22 cellular contexts compared by ENCODE assay signal in the genomic region with DNA sequence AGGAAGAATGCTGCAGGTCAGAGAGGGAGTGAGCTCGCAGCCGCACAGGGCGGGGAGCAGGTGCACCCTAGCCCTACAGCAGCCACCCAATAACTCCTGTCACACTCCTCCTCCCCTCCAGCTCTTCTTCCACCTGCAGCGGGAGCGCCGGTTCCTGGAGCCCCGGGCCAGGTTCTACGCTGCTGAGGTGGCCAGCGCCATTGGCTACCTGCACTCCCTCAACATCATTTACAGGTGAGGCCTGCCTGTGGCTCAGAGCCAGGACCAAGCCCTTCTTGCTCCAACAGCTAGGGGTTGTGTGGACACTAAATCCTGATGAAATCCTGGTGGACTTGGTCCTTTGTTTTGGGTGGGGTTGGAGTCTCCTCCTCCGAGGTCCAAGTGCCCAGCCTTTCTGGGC. TPM values are rescaled to one million over a fixed set of nuclear protein-coding genes. Genes with fewer than 3 reads are reported as not detected.
DNase-seq lines count a peak whose midpoint lies in the region; ATAC-seq lines count a peak whose summit lies in the region.
"Had no signal": no experiment of that assay in that cellular context is flagged by ENCODE, and none has a peak within 500 bp of the region (broad histone marks: within the 10 kb centered on the region; RNA-seq: fewer than 3 reads in every experiment).

No MANE protein-coding gene starts in this region.

- H3K4me2 ChIP-seq in neuronal stem cell (ENCODE audit: insufficient read depth, low read length, poor library complexity, severe bottlenecking): no peak overlapping the region

- H3K36me3 ChIP-seq in neuronal stem cell (replicated peaks in 1 of 2; ENCODE audit: control insufficient read depth in 2 of 2, insufficient read depth in 2 of 2, low read length in 2 of 2): no peaks in the 10 kb centered on the region
- H3K36me3 ChIP-seq: BE2C had no signal

- H3K4me1 ChIP-seq in neuronal stem cell (ENCODE audit: control insufficient read depth in 2 of 2, insufficient read depth in 1 of 2, low read depth in 1 of 2, low read length in 2 of 2): no peaks in the 10 kb centered on the region
- H3K4me1 ChIP-seq: BE2C had no signal

- H3K4me3 Mint-ChIP-seq in stimulated activated naive B cell treated with anti-CD40 and anti-IgM and Interleukin-4, amounts not matched to agents 10 μg/mL and 1 μg/mL and 100 μg/mL, for 72 hours: no peak overlapping the region
- H3K4me3 Mint-ChIP-seq: CD4-positive, CD25-positive, alpha-beta regulatory T cell; CD8-positive, alpha-beta memory T cell; HFFc6 had no signal

- H3K9me3 ChIP-seq in neuronal stem cell (replicated peaks in 1 of 2; ENCODE audit: control insufficient read depth in 2 of 2, insufficient read depth in 1 of 2, low read depth in 1 of 2, low read length in 2 of 2): no peaks in the 10 kb centered on the region
- H3K9me3 ChIP-seq: BE2C had no signal

- no peak overlapping the region for H2BK12ac ChIP-seq in neuronal stem cell (ENCODE audit: low read length)

- H3K27me3 Mint-ChIP-seq in stimulated activated naive B cell treated with anti-CD40 and anti-IgM and Interleukin-4, amounts not matched to agents 10 μg/mL and 1 μg/mL and 100 μg/mL, for 72 hours: no peaks in the 10 kb centered on the region
- H3K27me3 Mint-ChIP-seq: CD4-positive, CD25-positive, alpha-beta regulatory T cell had no signal

- H3K9me3 Mint-ChIP-seq in stimulated activated naive B cell treated with anti-CD40 and anti-IgM and Interleukin-4, amounts not matched to agents 10 μg/mL and 1 μg/mL and 100 μg/mL, for 72 hours: no peaks in the 10 kb centered on the region
- H3K9me3 Mint-ChIP-seq: CD4-positive, CD25-positive, alpha-beta regulatory T cell; CD8-positive, alpha-beta memory T cell; HFFc6 had no signal

- DNase-seq in iPS-NIHi11 (ENCODE audit: low spot score) (peak; percentile 5), left lobe of liver (ENCODE audit: low spot score) (peak; percentile 62), neuronal stem cell (ENCODE audit: low spot score) (no peak), NCI-H446 (lab: John Stamatoyannopoulos, UW) (no peak)
- DNase-seq in stimulated activated naive B cell treated with anti-CD40 and anti-IgM and Interleukin-4, amounts not matched to agents 10 μg/mL and 1 μg/mL and 100 μg/mL, for 72 hours: no peak
- no peak for DNase-seq in activated CD8-positive, alpha-beta memory T cell treated with anti-CD3 and anti-CD28 coated beads, Interleukin-2, amount 50 U/mL, for 48 hours
- DNase-seq: ACHN; BE2C; C1 segment of cervical spinal cord; CD4-positive, CD25-positive, alpha-beta regulatory T cell; CD8-positive, alpha-beta memory T cell; COR-L47; DMS 273 treated with DMSO at 0.1 percent for 48 hours; DMS53; DND-41; EL; GOT3; HFFc6 had no signal

- no peak overlapping the region for H3K4me3 ChIP-seq in neuronal stem cell (ENCODE audit: low read length in 2 of 2)
- H3K4me3 ChIP-seq: GM12878 had no signal

- no peak overlapping the region for H2AFZ ChIP-seq in neuronal stem cell (ENCODE audit: low read length)

- H3K23ac ChIP-seq in neuronal stem cell (ENCODE audit: low read depth, low read length, poor library complexity): peak overlapping the region; percentile 61

- no peak overlapping the region for H3K4ac ChIP-seq in neuronal stem cell (ENCODE audit: low read length)

- no peak overlapping the region for H3K9ac ChIP-seq in neuronal stem cell (ENCODE audit: low read depth, low read length, poor library complexity)

- no peaks in the 10 kb centered on the region for H3K4me1 Mint-ChIP-seq in stimulated activated naive B cell treated with anti-CD40 and anti-IgM and Interleukin-4, amounts not matched to agents 10 μg/mL and 1 μg/mL and 100 μg/mL, for 72 hours
- H3K4me1 Mint-ChIP-seq: CD4-positive, CD25-positive, alpha-beta regulatory T cell; CD8-positive, alpha-beta memory T cell had no signal

- H3K27ac ChIP-seq in neuronal stem cell (replicated peaks; ENCODE audit: low read length): no peak overlapping the region

- no peak overlapping the region for H4K91ac ChIP-seq in neuronal stem cell (ENCODE audit: low read depth, low read length, poor library complexity)

- no peak overlapping the region for H3K18ac ChIP-seq in neuronal stem cell (ENCODE audit: low read length)

- peak; percentile 60 for ATAC-seq in left lobe of liver
- ATAC-seq in stimulated activated naive B cell treated with anti-CD40 and anti-IgM and Interleukin-4, amounts not matched to agents 10 μg/mL and 1 μg/mL and 100 μg/mL, for 72 hours (replicated peaks): no peak
- ATAC-seq in HG03571 (IDR thresholded peaks at IDR 0.05; ENCODE audit: unreplicated experiment): no peak
- ATAC-seq: GM12878, HCT116 had no signal

- no peak overlapping the region for H2BK5ac ChIP-seq in neuronal stem cell (ENCODE audit: low read length)

- no peaks in the 10 kb centered on the region for H3K36me3 Mint-ChIP-seq in stimulated activated naive B cell treated with anti-CD40 and anti-IgM and Interleukin-4, amounts not matched to agents 10 μg/mL and 1 μg/mL and 100 μg/mL, for 72 hours
- H3K36me3 Mint-ChIP-seq: CD4-positive, CD25-positive, alpha-beta regulatory T cell had no signal

- H2BK15ac ChIP-seq in neuronal stem cell (ENCODE audit: low read length): no peak overlapping the region

- H2BK120ac ChIP-seq in neuronal stem cell (ENCODE audit: low read depth, low read length): no peak overlapping the region

- no peak overlapping the region for H3K14ac ChIP-seq in neuronal stem cell (ENCODE audit: low read length)

- H4K8ac ChIP-seq in neuronal stem cell (ENCODE audit: low read depth, low read length): no peak overlapping the region

- WGBS in neuronal stem cell (ENCODE audit: extremely low coverage in 2 of 2, insufficient read length in 2 of 2, insufficient replicate concordance in 1 of 2), 2 donors: no CpG with 5 or more reads among the region's 10 CpGs

- no peak overlapping the region for H2AK5ac ChIP-seq in neuronal stem cell (ENCODE audit: low read depth, low read length)

- H3K79me1 ChIP-seq in neuronal stem cell (ENCODE audit: low read depth, low read length): no peaks in the 10 kb centered on the region

- peak overlapping the region; percentile 25 for H3K27ac Mint-ChIP-seq in stimulated activated naive B cell treated with anti-CD40 and anti-IgM and Interleukin-4, amounts not matched to agents 10 μg/mL and 1 μg/mL and 100 μg/mL, for 72 hours
- H3K27ac Mint-ChIP-seq: CD4-positive, CD25-positive, alpha-beta regulatory T cell; HFFc6 had no signal

- peaks cover 0 to 3% (median 0%) of the 10 kb centered on the region in 3 experiments for H3K27me3 ChIP-seq in neuronal stem cell (ENCODE audit: control insufficient read depth in 3 of 3, insufficient read depth in 3 of 3, low read depth in 1 of 3, low read length in 3 of 3)
- H3K27me3 ChIP-seq: BE2C had no signal

RNA-seq across cellular contexts. Expression of a gene that starts 11.7 kb away (rescaled TPM):
- total RNA-seq in left lobe of liver: 81.1 TPM
- polyA plus RNA-seq in neuronal stem cell (2013, experiment 1 of 2): 1.7 TPM
- polyA plus RNA-seq in neuronal stem cell (2013, experiment 2 of 2): 1.9 TPM
- total RNA-seq: H7 had no signal
- polyA plus RNA-seq: CD4-positive, CD25-positive, alpha-beta regulatory T cell; CD8-positive, alpha-beta memory T cell had no signal

RNA-seq across cellular contexts. Expression of a gene that starts 20.2 kb away (rescaled TPM):
- 4.4 TPM for total RNA-seq in left lobe of liver
- 98.6 TPM for polyA plus RNA-seq in neuronal stem cell (2013, experiment 1 of 2)
- polyA plus RNA-seq in neuronal stem cell (2013, experiment 2 of 2): 102 TPM

Comparison
In these comparisons a context has a peak if more than half of its experiments do, and no peak if none do; other contexts are left out.
1. DNase-seq: peak in iPS-NIHi11 (single experiment) and left lobe of liver (single experiment); none in neuronal stem cell (single experiment), stimulated activated naive B cell treated with anti-CD40 and anti-IgM and Interleukin-4, amounts not matched to agents 10 μg/mL and 1 μg/mL and 100 μg/mL, for 72 hours (single experiment), activated CD8-positive, alpha-beta memory T cell treated with anti-CD3 and anti-CD28 coated beads, Interleukin-2, amount 50 U/mL, for 48 hours (single experiment) and NCI-H446 (0 of 2).